In the genomic region with DNA sequence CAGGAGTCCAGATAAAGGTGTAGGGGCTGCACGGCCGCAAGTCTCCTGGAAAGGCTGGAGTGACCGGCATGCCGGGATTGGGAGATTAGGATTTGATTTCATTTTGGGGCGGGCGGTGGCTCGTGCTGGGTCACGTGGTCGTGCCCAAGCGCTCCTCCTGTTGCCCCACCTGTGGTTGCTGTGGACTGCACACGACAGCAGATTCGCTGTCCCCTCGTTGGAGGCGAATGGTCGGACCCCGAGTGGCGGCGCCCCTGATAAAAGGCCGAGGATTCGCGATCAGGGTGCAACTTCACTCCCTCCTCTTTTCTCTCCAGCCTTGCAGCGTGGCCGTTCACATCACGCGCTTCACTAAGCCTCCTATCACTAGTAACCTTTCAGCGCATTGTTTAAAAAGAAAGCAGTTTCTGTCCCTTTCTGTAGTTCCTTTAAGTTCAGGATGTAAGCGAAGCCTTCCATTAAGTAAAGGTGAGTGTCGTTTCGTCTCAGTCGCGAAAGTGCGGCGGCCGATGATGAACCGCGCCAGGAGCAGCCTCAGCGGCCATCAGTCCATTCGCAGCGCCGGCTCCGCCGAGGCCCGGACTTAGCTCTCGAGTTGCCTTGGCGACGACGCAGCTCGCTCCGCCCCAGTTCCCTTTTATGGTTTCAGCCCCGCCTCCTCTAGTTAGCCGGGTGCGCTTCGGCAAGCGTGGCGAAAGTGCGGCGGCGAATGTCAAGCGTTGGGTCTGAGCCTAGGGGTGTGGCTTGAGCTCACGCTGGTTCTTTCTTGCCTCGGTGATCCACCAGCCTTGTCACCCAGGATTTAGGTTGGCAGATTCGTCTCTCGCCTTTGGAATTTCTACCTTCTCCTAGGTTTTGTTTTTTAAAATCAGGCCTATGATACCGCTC, we compare ENCODE assay signal across 8 cellular contexts. TPM values are rescaled to one million over a fixed set of nuclear protein-coding genes. Genes with fewer than 3 reads are reported as not detected.
A peak's percentile ranks its signal among the peaks of the same experiment; 100 is the strongest.
DNase-seq lines count a peak whose midpoint lies in the region; ATAC-seq and TF ChIP-seq lines count a peak whose summit lies in the region.

No MANE protein-coding gene starts in this region.

- H3K4me1 Mint-ChIP-seq in CD4-positive, alpha-beta T cell (ENCODE audit: low read depth), result peaks cover 58% of the 10 kb centered on the region
- H3K4me1 Mint-ChIP-seq in activated T-cell treated with anti-CD3 and anti-CD28 coated beads, Interleukin-2, amount 50 U/mL, for 4 hours (ENCODE audit: low read depth), result peaks cover 63% of the 10 kb centered on the region

- H3K9me3 Mint-ChIP-seq in CD4-positive, alpha-beta T cell, result no peaks in the 10 kb centered on the region
- H3K9me3 Mint-ChIP-seq in activated T-cell treated with anti-CD3 and anti-CD28 coated beads, Interleukin-2, amount 50 U/mL, for 4 hours, result peaks cover 3% of the 10 kb centered on the region

- peaks cover 21% of the 10 kb centered on the region for H4K20me1 ChIP-seq in OCI-LY3 (ENCODE audit: insufficient read depth, low read length)

- TF ChIP-seq CTCF in CD4-positive, alpha-beta T cell (IDR thresholded peaks at IDR 0.05), result no peak
- no peak for TF ChIP-seq CTCF in HL-60 (IDR thresholded peaks at IDR 0.05; ENCODE audit: insufficient read depth, low read length)
- no peak for TF ChIP-seq CTCF in OCI-LY3 (IDR thresholded peaks at IDR 0.05; ENCODE audit: low read depth, low read length)

- H3K36me3 Mint-ChIP-seq in CD4-positive, alpha-beta T cell (ENCODE audit: low read depth), result peaks cover 33% of the 10 kb centered on the region
- peaks cover 27% of the 10 kb centered on the region for H3K36me3 Mint-ChIP-seq in activated T-cell treated with anti-CD3 and anti-CD28 coated beads, Interleukin-2, amount 50 U/mL, for 4 hours (ENCODE audit: insufficient read depth)

- H3K27ac Mint-ChIP-seq in CD4-positive, alpha-beta T cell, result peak overlapping the region; percentile 97

- DNase-seq in CD4-positive, alpha-beta T cell, result peak; percentile 90 to 98 (median 96)
- peak; percentile 96 to 99 for DNase-seq in HL-60 (ENCODE audit: low read depth in 1 of 2, low spot score in 1 of 2)
- peak; percentile 95 for DNase-seq in activated T-cell treated with anti-CD3 and anti-CD28 coated beads, Interleukin-2, amount 50 U/mL, for 4 hours
- DNase-seq in erythroblast (lab: John Stamatoyannopoulos, UW), result peak; percentile 99 to 100
- peak; percentile 99 for DNase-seq in mucosa of gallbladder (ENCODE audit: low spot score)
- peak; percentile 89 to 93 for DNase-seq in stimulated activated CD8-positive, alpha-beta memory T cell treated with anti-CD3 and anti-CD28 coated beads, Interleukin-4, amount 100 ng/mL, for 1 hour (ENCODE audit: low read depth in 2 of 2, low spot score in 1 of 2)

- peak overlapping the region; percentile 100 for H3K4me2 ChIP-seq in OCI-LY3 (ENCODE audit: low read length)

- H3K4me3 ChIP-seq in HL-60 (replicated peaks; ENCODE audit: insufficient read depth, low read length) (peak overlapping the region; percentile 98), OCI-LY3 (ENCODE audit: low read length) (peak overlapping the region; percentile 96)

- H3K4me1 ChIP-seq in OCI-LY3 (ENCODE audit: low read length), result peaks cover 19% of the 10 kb centered on the region

- peak; percentile 76 for ATAC-seq in CD4-positive, alpha-beta T cell (ENCODE audit: poor library complexity)
- peak; percentile 53 for ATAC-seq in GM19452 (IDR thresholded peaks at IDR 0.05; ENCODE audit: unreplicated experiment)
- ATAC-seq in activated T-cell treated with anti-CD3 and anti-CD28 coated beads, Interleukin-2, amount 50 U/mL, for 4 hours, result peak; percentile 81

- no peaks in the 10 kb centered on the region for H3K27me3 Mint-ChIP-seq in CD4-positive, alpha-beta T cell
- H3K27me3 Mint-ChIP-seq in activated T-cell treated with anti-CD3 and anti-CD28 coated beads, Interleukin-2, amount 50 U/mL, for 4 hours (ENCODE audit: low read depth), result no peaks in the 10 kb centered on the region

- H3K9ac ChIP-seq in OCI-LY3 (ENCODE audit: low read length), result 0 out of 2 replicates have a peak overlapping the region, but pooled peaks have one; percentile 78

- H2AFZ ChIP-seq in OCI-LY3 (ENCODE audit: low read depth, low read length), result no peak overlapping the region

- CTCF ChIA-PET in CD4-positive, alpha-beta T cell (lab: Charles Lee), result interaction anchor here (0.7 to 2.7 kb wide), 6 partner anchors 12 to 348 kb away, joined by 3 to 15 read pairs (median 4); a partner anchor contains a TSS

- peak overlapping the region; percentile 93 for H3K4me3 Mint-ChIP-seq in CD4-positive, alpha-beta T cell
- peak overlapping the region; percentile 94 for H3K4me3 Mint-ChIP-seq in activated T-cell treated with anti-CD3 and anti-CD28 coated beads, Interleukin-2, amount 50 U/mL, for 4 hours

- H3K27me3 ChIP-seq in CD4-positive, alpha-beta T cell (ENCODE audit: control insufficient read depth, insufficient read depth, low read length), result no peaks in the 10 kb centered on the region
- no peaks in the 10 kb centered on the region for H3K27me3 ChIP-seq in HL-60 (ENCODE audit: insufficient read depth, poor library complexity, severe bottlenecking)
- no peaks in the 10 kb centered on the region for H3K27me3 ChIP-seq in OCI-LY3 (ENCODE audit: low read depth, low read length)

- peaks cover 59% of the 10 kb centered on the region for H3K79me2 ChIP-seq in OCI-LY3 (ENCODE audit: low read length)

- intact Hi-C loops in CD4-positive, alpha-beta T cell (cut with DNase I, micrococcal nuclease), result loop anchor here (1.0 to 5.0 kb wide), 6 partner anchors 36 to 491 kb away; a partner anchor contains a TSS

- TF ChIP-seq POLR2A in erythroblast (IDR thresholded peaks at IDR 0.05; ENCODE audit: low read length), result peak; percentile 66

- POLR2A ChIA-PET in CD4-positive, alpha-beta T cell (lab: Charles Lee), result interaction anchor here (0.7 to 2.9 kb wide), 15 partner anchors 12 to 1628 kb away, joined by 3 to 81 read pairs (median 9); a partner anchor contains a TSS

- no peaks in the 10 kb centered on the region for H3K9me3 ChIP-seq in CD4-positive, alpha-beta T cell (ENCODE audit: control insufficient read depth, low read length)
- H3K9me3 ChIP-seq in OCI-LY3 (ENCODE audit: insufficient read depth, low read length), result no peaks in the 10 kb centered on the region

- H3K36me3 ChIP-seq in OCI-LY3 (replicated peaks; ENCODE audit: low read depth, low read length), result peaks cover 39% of the 10 kb centered on the region

- peak overlapping the region; percentile 64 for H3K27ac ChIP-seq in CD4-positive, alpha-beta T cell (ENCODE audit: low read depth, low read length)
- peak overlapping the region; percentile 98 for H3K27ac ChIP-seq in HL-60 (replicated peaks)
- H3K27ac ChIP-seq in OCI-LY3 (ENCODE audit: low read length), result no peak overlapping the region

RNA-seq across cellular contexts. Expression of a gene that starts 1.7 kb away (rescaled TPM):
- total RNA-seq in CD4-positive, alpha-beta T cell, result 10 to 100 TPM; 17.2 to 19.6 TPM
- 10 to 100 TPM; 23.2 to 24.9 (median 24.7) TPM for total RNA-seq in activated T-cell treated with anti-CD3 and anti-CD28 coated beads, Interleukin-2, amount 50 U/mL, for 4 hours
- 83.4 TPM for total RNA-seq in mucosa of gallbladder

RNA-seq across cellular contexts. Expression of a gene that starts 12.2 kb away (rescaled TPM):
- 1 to 10 TPM; 4.0 to 4.8 TPM for total RNA-seq in CD4-positive, alpha-beta T cell
- total RNA-seq in activated T-cell treated with anti-CD3 and anti-CD28 coated beads, Interleukin-2, amount 50 U/mL, for 4 hours, result 10 to 100 TPM; 58.8 to 69.3 (median 65.0) TPM
- 25.2 TPM for total RNA-seq in mucosa of gallbladder

RNA-seq across cellular contexts. Expression of a gene that starts 15.0 kb away (rescaled TPM):
- 1 to 10 TPM; 2.0 to 2.4 TPM for total RNA-seq in CD4-positive, alpha-beta T cell
- 10 to 100 TPM in 1 of 3 donors, 1 to 10 TPM in 2; 7.8 to 10.2 (median 8.6) TPM for total RNA-seq in activated T-cell treated with anti-CD3 and anti-CD28 coated beads, Interleukin-2, amount 50 U/mL, for 4 hours
- 2.3 TPM for total RNA-seq in mucosa of gallbladder

RNA-seq across cellular contexts. Expression of a gene that starts 52.4 kb away (rescaled TPM):
- 100 to 1,000 TPM; 152 to 154 TPM for total RNA-seq in CD4-positive, alpha-beta T cell
- total RNA-seq in activated T-cell treated with anti-CD3 and anti-CD28 coated beads, Interleukin-2, amount 50 U/mL, for 4 hours, result 100 to 1,000 TPM; 111 to 114 (median 114) TPM
- 101 TPM for total RNA-seq in mucosa of gallbladder
